Comparison of ENCODE assay signal across 20 cellular contexts in genomic region chr2:180910831-180911665, GRCh38.
DNase-seq lines count a peak whose midpoint lies in the region; ATAC-seq, FAIRE-seq and TF ChIP-seq lines count a peak whose summit lies in the region.
"Had no signal": no experiment of that assay in that cellular context is flagged by ENCODE, and none has a peak within 500 bp of the region (broad histone marks: within the 10 kb centered on the region; RNA-seq: fewer than 3 reads in every experiment).

No MANE protein-coding gene starts in this region.

- POLR2A ChIA-PET in K562 (lab: Yijun Ruan, JAX): interaction anchor here (1.1 kb wide), 1 partner anchor 13 kb away, joined by 4 read pairs; no protein-coding TSS in a partner anchor

- WGBS in K562 (ENCODE audit: insufficient coverage, low coverage, missing lambda C conversion rate): 17% methylated on average over 9 of the region's 9 CpGs
- WGBS in ovary, 3 donors: 86 to 88% (median 87%) methylated on average over 9 of the region's 9 CpGs

- H2AFZ ChIP-seq in ACC112 (ENCODE audit: low read length, unreplicated experiment) (peak overlapping the region; percentile 15), K562 (ENCODE audit: low read depth, low read length) (no peak overlapping the region)

- no peak for FAIRE-seq in K562 (lab: Jason Lieb, UNC)
- FAIRE-seq: endometrium, GM19239 had no signal

- no peaks in the 10 kb centered on the region for H4K20me1 ChIP-seq in K562 (replicated peaks; ENCODE audit: control insufficient read depth, insufficient read depth, low read length)

- BruUV-seq in K562 (replicated peaks; lab: Mats Ljungman, UMichigan): no TSS peak

- peak; percentile 76 for ATAC-seq in K562
- no peak for ATAC-seq in GM21447 (IDR thresholded peaks at IDR 0.05; ENCODE audit: unreplicated experiment)
- ATAC-seq: CD8-positive, alpha-beta T cell; foreskin keratinocyte; right cardiac atrium; stimulated activated naive B cell treated with anti-CD40 and anti-IgM and Interleukin-4, amounts not matched to agents 10 μg/mL and 1 μg/mL and 100 μg/mL, for 72 hours had no signal

- in situ Hi-C loops in K562 (cut with MboI): no loop called here

- H3K9me1 ChIP-seq in K562 (ENCODE audit: control insufficient read depth, insufficient read depth, low read length): no peaks in the 10 kb centered on the region

- no peak overlapping the region for H3K4me2 ChIP-seq in K562 (ENCODE audit: insufficient read depth, low read length)

- H3K79me2 ChIP-seq in ACC112 (ENCODE audit: control insufficient read depth, insufficient read depth, low read length, unreplicated experiment) (no peaks in the 10 kb centered on the region), K562 (ENCODE audit: control insufficient read depth, insufficient read depth, low read length) (no peaks in the 10 kb centered on the region)

- H3K4me1 ChIP-seq in ACC112 (ENCODE audit: control insufficient read depth, insufficient read depth, low read length, unreplicated experiment): peaks cover 13% of the 10 kb centered on the region
- no peaks in the 10 kb centered on the region for H3K4me1 ChIP-seq in K562 (replicated peaks in 1 of 2; ENCODE audit: control insufficient read depth in 2 of 2, insufficient read depth in 2 of 2, low read length in 2 of 2)
- H3K4me1 ChIP-seq in ovary (ENCODE audit: insufficient read depth): no peaks in the 10 kb centered on the region

- no peak for TF ChIP-seq RAD21 in K562 (CRISPR knock-in tag; conservative IDR thresholded peaks at IDR 0.05 in 1 of 2, IDR thresholded peaks at IDR 0.05 in 1 of 2)

- H3K36me3 ChIP-seq in ACC112 (ENCODE audit: insufficient read depth, low read length) (no peaks in the 10 kb centered on the region), K562 (ENCODE audit: control insufficient read depth, insufficient read depth, low read length) (no peaks in the 10 kb centered on the region), ovary (no peaks in the 10 kb centered on the region)

- CTCF ChIA-PET in K562 (lab: Yijun Ruan, JAX; ENCODE audit: low intra/inter-chr PET ratio): no interaction called here

- H3K4me3 ChIP-seq in ACC112 (ENCODE audit: low read depth, low read length): no peak overlapping the region
- H3K4me3 ChIP-seq in HL-60 (replicated peaks; ENCODE audit: insufficient read depth, low read length): no peak overlapping the region
- no peak overlapping the region for H3K4me3 ChIP-seq in K562
- no peak overlapping the region for H3K4me3 ChIP-seq in ovary

- DNase-seq in HL-60 (ENCODE audit: low read depth in 1 of 2, low spot score in 1 of 2) (no peak), K562 (ENCODE audit: extremely low read depth in 1 of 4, low spot score in 3 of 4) (no peak), iPS-NIHi7 (ENCODE audit: extremely low spot score) (peak; percentile 22), ovary (no peak), NOMO-1 treated with dmso at 0.1 percent for 144 hours (lab: John Stamatoyannopoulos, UW; ENCODE audit: unreplicated experiment) (no peak), RPMI8226 (no peak)
- DNase-seq: activated CD4-positive, alpha-beta T cell treated with anti-CD3 and anti-CD28 coated beads, Interleukin-2, amount 50 U/mL, for 4 hours; activated naive CD4-positive, alpha-beta T cell; activated T-cell treated with anti-CD3 and anti-CD28 coated beads for 4 hours; aorta; CD8-positive, alpha-beta T cell; DMS79 treated with DMSO at 0.1 percent for 48 hours; foreskin keratinocyte; NCI-H146; stimulated activated naive B cell treated with anti-CD40 and anti-IgM and Interleukin-4, amounts not matched to agents 10 μg/mL and 1 μg/mL and 100 μg/mL, for 72 hours had no signal

- no peaks in the 10 kb centered on the region for H3K27me3 ChIP-seq in ACC112 (ENCODE audit: insufficient read depth, low read length)
- no peaks in the 10 kb centered on the region for H3K27me3 ChIP-seq in HL-60 (ENCODE audit: insufficient read depth, poor library complexity, severe bottlenecking)
- no peaks in the 10 kb centered on the region for H3K27me3 ChIP-seq in K562 (ENCODE audit: control insufficient read depth in 2 of 2, insufficient read depth in 2 of 2, low read length in 2 of 2)
- no peaks in the 10 kb centered on the region for H3K27me3 ChIP-seq in ovary
- H3K27me3 ChIP-seq: foreskin keratinocyte had no signal

- TF ChIP-seq POLR2A in K562 (conservative IDR thresholded peaks at IDR 0.05) (no peak), ovary (IDR thresholded peaks at IDR 0.05) (no peak)

- H3K9ac ChIP-seq in K562 (ENCODE audit: insufficient read depth in 1 of 2, low read depth in 2 of 2, low read length in 2 of 2): no peak overlapping the region

- TF ChIP-seq CTCF in HL-60 (IDR thresholded peaks at IDR 0.05; ENCODE audit: insufficient read depth, low read length) (peak; percentile 1), K562 (IDR thresholded peaks at IDR 0.05 in 2 of 3, conservative IDR thresholded peaks at IDR 0.05 in 1 of 3; ENCODE audit: insufficient read depth in 2 of 3, low read depth in 1 of 3, low read length in 3 of 3) (no peak), ovary (IDR thresholded peaks at IDR 0.05) (no peak)

- intact Hi-C loops in K562 (cut with micrococcal nuclease): no loop called here
- intact Hi-C loops in ovary (cut with DNase I): no loop called here

- TF ChIP-seq EP300 in K562 (IDR thresholded peaks at IDR 0.05; ENCODE audit: low read length) (no peak), ovary (IDR thresholded peaks at IDR 0.05) (no peak)

- no peak overlapping the region for H3K27ac ChIP-seq in ACC112 (ENCODE audit: low read depth, low read length)
- H3K27ac ChIP-seq in HL-60 (replicated peaks): no peak overlapping the region
- no peak overlapping the region for H3K27ac ChIP-seq in K562 (ENCODE audit: extremely low read depth, low read depth, low read length)
- H3K27ac ChIP-seq in ovary: no peak overlapping the region
- H3K27ac ChIP-seq: foreskin keratinocyte had no signal

- H3K9me3 ChIP-seq in K562 (replicated peaks; ENCODE audit: control insufficient read depth, insufficient read depth, low read depth, low read length) (no peaks in the 10 kb centered on the region), ovary (no peaks in the 10 kb centered on the region)

TF ChIP-seq in K562, 482 proteins besides CTCF, POLR2A, EP300 and RAD21 (continues in another document):
- TF ChIP-seq KDM1A (IDR thresholded peaks at IDR 0.05) (no peak), ZNF174 (CRISPR knock-in tag; IDR thresholded peaks at IDR 0.05) (no peak), MYNN (IDR thresholded peaks at IDR 0.05) (no peak), MYNN (CRISPR knock-in tag; IDR thresholded peaks at IDR 0.05) (no peak), ATF1 (CRISPR knock-in tag; IDR thresholded peaks at IDR 0.05) (no peak), ATF1 (tag; IDR thresholded peaks at IDR 0.05) (no peak), KHSRP (IDR thresholded peaks at IDR 0.05) (no peak), PTTG1 (tag; IDR thresholded peaks at IDR 0.05; ENCODE audit: low read depth) (no peak), PREB (CRISPR knock-in tag; IDR thresholded peaks at IDR 0.05) (no peak), PCBP1 (IDR thresholded peaks at IDR 0.05; ENCODE audit: low read depth, low read length, poor library complexity, severe bottlenecking) (no peak), HDAC1 (IDR thresholded peaks at IDR 0.05) (no peak), FOXK1 (CRISPR knock-in tag; IDR thresholded peaks at IDR 0.05; ENCODE audit: borderline replicate concordance) (no peak), ESRRB (CRISPR knock-in tag; IDR thresholded peaks at IDR 0.05; ENCODE audit: borderline replicate concordance) (no peak), ZNF280B (CRISPR knock-in tag; IDR thresholded peaks at IDR 0.05) (no peak)
